Comparison of ENCODE assay signal across 1 cellular context in genomic region chr19:48501446-48501960, GRCh38.
TF ChIP-seq lines count a peak whose summit lies in the region.

No MANE protein-coding gene starts in this region.

TF ChIP-seq in K562, 482 proteins besides CTCF, POLR2A, EP300 and RAD21 (continued from another document and continues in another):
- TF ChIP-seq ZNF609 (CRISPR knock-in tag; IDR thresholded peaks at IDR 0.05; ENCODE audit: borderline replicate concordance) (no peak), ATF7 (IDR thresholded peaks at IDR 0.05) (peak; percentile 63; the same call in 1 of the 2 replicates), ZNF282 (CRISPR knock-in tag; IDR thresholded peaks at IDR 0.05) (no peak), NEUROD1 (IDR thresholded peaks at IDR 0.05; ENCODE audit: borderline replicate concordance, low read depth, low read length, partially characterized antibody) (peak; percentile 34), PRDM10 (IDR thresholded peaks at IDR 0.05; ENCODE audit: partially characterized antibody) (peak; percentile 76), LARP7 (IDR thresholded peaks at IDR 0.05) (peak; percentile 100), ARID2 (IDR thresholded peaks at IDR 0.05) (0 out of 2 replicates have a peak, but pooled peaks have one; percentile 47), HDGF (IDR thresholded peaks at IDR 0.05) (peak; percentile 85), DEAF1 (CRISPR knock-in tag; IDR thresholded peaks at IDR 0.05) (no peak), SOX6 (IDR thresholded peaks at IDR 0.05) (peak; percentile 6; the same call in 1 of the 2 replicates), CEBPG (CRISPR knock-in tag; IDR thresholded peaks at IDR 0.05) (no peak), CEBPG (tag; conservative IDR thresholded peaks at IDR 0.05 in 1 of 2, IDR thresholded peaks at IDR 0.05 in 1 of 2) (no peak), MAX (CRISPR knock-in tag; IDR thresholded peaks at IDR 0.05) (peak; percentile 34; the same call in 1 of the 2 replicates), MTA3 (IDR thresholded peaks at IDR 0.05; ENCODE audit: borderline replicate concordance) (peak; percentile 51; the same call in 1 of the 2 replicates), NFRKB (IDR thresholded peaks at IDR 0.05; ENCODE audit: low read depth) (0 out of 2 replicates have a peak, but pooled peaks have one; percentile 55), ZNF143 (CRISPR knock-in tag; IDR thresholded peaks at IDR 0.05) (no peak), HSF4 (CRISPR knock-in tag; IDR thresholded peaks at IDR 0.05; ENCODE audit: borderline replicate concordance) (no peak), SMARCA5 (IDR thresholded peaks at IDR 0.05) (peak; percentile 95), FOXJ3 (CRISPR knock-in tag; IDR thresholded peaks at IDR 0.05) (no peak), MLLT1 (IDR thresholded peaks at IDR 0.05) (peak; percentile 78 to 87), POLR2B (IDR thresholded peaks at IDR 0.05; ENCODE audit: low read depth, partially characterized antibody) (peak; percentile 81), NFATC3 (IDR thresholded peaks at IDR 0.05) (peak; percentile 66; the same call in 1 of the 2 replicates), GABPA (tag; conservative IDR thresholded peaks at IDR 0.05; ENCODE audit: low read depth) (0 out of 2 replicates have a peak, but pooled peaks have one; percentile 38)
- TF ChIP-seq, protein P1, sequence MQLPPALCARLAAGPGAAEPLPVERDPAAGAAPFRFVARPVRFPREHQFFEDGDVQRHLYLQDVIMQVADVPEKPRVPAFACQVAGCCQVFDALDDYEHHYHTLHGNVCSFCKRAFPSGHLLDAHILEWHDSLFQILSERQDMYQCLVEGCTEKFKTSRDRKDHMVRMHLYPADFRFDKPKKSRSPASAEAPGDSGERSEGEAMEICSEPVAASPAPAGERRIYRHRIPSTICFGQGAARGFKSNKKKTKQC (CRISPR knock-in tag; IDR thresholded peaks at IDR 0.05) = peak; percentile 42; the same call in 1 of the 2 replicates
- TF ChIP-seq, protein P2, sequence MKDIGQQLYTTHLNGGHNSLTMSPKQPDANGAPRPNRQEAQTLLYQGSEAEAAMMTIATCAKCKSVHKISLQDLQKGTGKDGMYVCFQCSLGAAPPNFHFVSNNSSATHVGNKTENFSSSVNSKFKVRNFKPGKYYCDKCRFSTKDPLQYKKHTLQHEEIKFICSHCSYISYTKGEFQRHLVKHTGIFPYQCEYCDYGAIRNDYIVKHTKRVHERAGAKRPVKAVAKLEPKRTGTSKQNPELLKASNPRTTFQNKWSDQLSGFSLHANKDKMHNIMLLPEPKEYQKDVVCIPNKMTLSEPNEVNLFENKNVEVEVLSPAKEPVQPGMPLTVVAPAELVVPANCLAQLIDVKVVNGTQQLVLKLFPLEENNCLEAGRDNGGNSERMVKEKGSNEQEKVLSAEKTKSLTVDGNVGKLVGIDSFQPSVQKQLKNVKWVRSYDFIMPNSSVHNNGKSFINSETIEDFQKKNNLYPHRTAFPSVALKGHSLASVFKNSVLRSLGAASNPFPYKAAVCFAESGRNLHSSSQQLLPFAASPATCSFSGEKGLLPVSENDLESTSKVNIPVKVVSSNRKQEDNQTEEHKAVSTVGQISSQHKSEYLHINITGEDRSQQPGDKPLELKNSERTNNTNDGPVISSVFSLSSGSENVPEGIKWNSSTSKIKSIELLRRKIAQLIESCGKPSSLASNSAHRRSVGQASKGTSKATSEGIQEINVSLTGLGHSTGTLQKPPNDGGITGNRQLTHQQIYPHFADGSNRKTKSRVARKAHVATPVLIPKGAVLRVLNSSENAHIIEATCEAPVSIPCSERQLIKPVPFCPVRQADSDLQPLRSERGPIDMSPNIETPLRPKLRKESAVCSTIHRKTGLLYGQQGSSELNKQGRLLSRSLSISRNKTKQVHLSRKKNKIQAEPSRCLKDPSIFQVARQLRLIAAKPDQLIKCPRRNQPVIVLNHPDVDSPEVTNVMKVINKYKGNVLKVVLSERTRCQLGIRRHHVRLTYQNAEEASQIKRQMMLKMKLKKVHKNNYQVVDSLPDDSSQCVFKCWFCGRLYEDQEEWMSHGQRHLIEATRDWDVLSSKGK (CRISPR knock-in tag; IDR thresholded peaks at IDR 0.05) = no peak
- TF ChIP-seq, protein P3, sequence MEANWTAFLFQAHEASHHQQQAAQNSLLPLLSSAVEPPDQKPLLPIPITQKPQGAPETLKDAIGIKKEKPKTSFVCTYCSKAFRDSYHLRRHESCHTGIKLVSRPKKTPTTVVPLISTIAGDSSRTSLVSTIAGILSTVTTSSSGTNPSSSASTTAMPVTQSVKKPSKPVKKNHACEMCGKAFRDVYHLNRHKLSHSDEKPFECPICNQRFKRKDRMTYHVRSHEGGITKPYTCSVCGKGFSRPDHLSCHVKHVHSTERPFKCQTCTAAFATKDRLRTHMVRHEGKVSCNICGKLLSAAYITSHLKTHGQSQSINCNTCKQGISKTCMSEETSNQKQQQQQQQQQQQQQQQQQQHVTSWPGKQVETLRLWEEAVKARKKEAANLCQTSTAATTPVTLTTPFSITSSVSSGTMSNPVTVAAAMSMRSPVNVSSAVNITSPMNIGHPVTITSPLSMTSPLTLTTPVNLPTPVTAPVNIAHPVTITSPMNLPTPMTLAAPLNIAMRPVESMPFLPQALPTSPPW (CRISPR knock-in tag; IDR thresholded peaks at IDR 0.05) = peak; percentile 90
- TF ChIP-seq, protein P4, sequence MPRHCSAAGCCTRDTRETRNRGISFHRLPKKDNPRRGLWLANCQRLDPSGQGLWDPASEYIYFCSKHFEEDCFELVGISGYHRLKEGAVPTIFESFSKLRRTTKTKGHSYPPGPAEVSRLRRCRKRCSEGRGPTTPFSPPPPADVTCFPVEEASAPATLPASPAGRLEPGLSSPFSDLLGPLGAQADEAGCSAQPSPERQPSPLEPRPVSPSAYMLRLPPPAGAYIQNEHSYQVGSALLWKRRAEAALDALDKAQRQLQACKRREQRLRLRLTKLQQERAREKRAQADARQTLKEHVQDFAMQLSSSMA (CRISPR knock-in tag; IDR thresholded peaks at IDR 0.05) = no peak
